ENCODE assay signal across 11 cellular contexts in genomic region chr19:46621191-46622117, GRCh38. TPM values are rescaled to one million over a fixed set of nuclear protein-coding genes. Genes with fewer than 3 reads are reported as not detected.
DNase-seq lines count a peak whose midpoint lies in the region; ATAC-seq and TF ChIP-seq lines count a peak whose summit lies in the region.
"Had no signal": no experiment of that assay in that cellular context is flagged by ENCODE, and none has a peak within 500 bp of the region (broad histone marks: within the 10 kb centered on the region; RNA-seq: fewer than 3 reads in every experiment).

No MANE protein-coding gene starts in this region.

- H3K4me3 Mint-ChIP-seq in activated B cell treated with CpG ODN at 0.5 μM for 24 hours: no peak overlapping the region

- no peak for TF ChIP-seq CTCF in GM06990 (IDR thresholded peaks at IDR 0.05; ENCODE audit: insufficient read depth, low read length, poor library complexity, severe bottlenecking)
- TF ChIP-seq CTCF in activated B cell treated with CpG ODN at 0.5 μM for 24 hours (IDR thresholded peaks at IDR 0.05): no peak
- peak; percentile 9 for TF ChIP-seq CTCF in foreskin keratinocyte (conservative IDR thresholded peaks at IDR 0.05)
- peak; percentile 20 for TF ChIP-seq CTCF in retinal pigment epithelial cell (conservative IDR thresholded peaks at IDR 0.05; ENCODE audit: low read depth, low read length)
- TF ChIP-seq CTCF in smooth muscle cell (IDR thresholded peaks at IDR 0.05; ENCODE audit: borderline replicate concordance, insufficient read depth, poor library complexity, severe bottlenecking): no peak
- no peak for TF ChIP-seq CTCF in GM20000 (IDR thresholded peaks at IDR 0.05; ENCODE audit: extremely low read depth, missing control alignments)

- POLR2A ChIA-PET in activated B cell treated with CpG ODN at 0.5 μM for 24 hours (lab: Charles Lee): interaction anchor here (1.0 to 5.8 kb wide), 9 partner anchors 9 to 492 kb away, joined by 3 to 99 read pairs (median 4); partner anchors contain the start of genes CALM3, DACT3, SLC1A5 and ZC3H4

- H3K79me2 ChIP-seq in smooth muscle cell (ENCODE audit: low read depth): no peaks in the 10 kb centered on the region

- H3K4me2 ChIP-seq in smooth muscle cell: no peak overlapping the region
- H3K4me2 ChIP-seq: KMS-11 had no signal

- H3K9me3 Mint-ChIP-seq in activated B cell treated with CpG ODN at 0.5 μM for 24 hours: no peaks in the 10 kb centered on the region

- no peaks in the 10 kb centered on the region for H3K27me3 Mint-ChIP-seq in activated B cell treated with CpG ODN at 0.5 μM for 24 hours

- H3K9ac ChIP-seq in smooth muscle cell (ENCODE audit: low read depth): no peak overlapping the region
- H3K9ac ChIP-seq: KMS-11 had no signal

- H3K4me1 ChIP-seq in foreskin keratinocyte: no peaks in the 10 kb centered on the region
- H3K4me1 ChIP-seq in smooth muscle cell (ENCODE audit: low read depth): peaks cover 9% of the 10 kb centered on the region

- peak overlapping the region; percentile 92 for H3K27ac Mint-ChIP-seq in activated B cell treated with CpG ODN at 0.5 μM for 24 hours

- peaks cover 3% of the 10 kb centered on the region; the same call in 1 of the 2 replicates for H3K36me3 ChIP-seq in GM06990 (ENCODE audit: control insufficient read depth, insufficient read depth, low read length)
- H3K36me3 ChIP-seq in smooth muscle cell (ENCODE audit: low read depth): no peaks in the 10 kb centered on the region

- no peak overlapping the region for H3K27ac ChIP-seq in foreskin keratinocyte
- H3K27ac ChIP-seq in smooth muscle cell (ENCODE audit: low read depth): no peak overlapping the region
- H3K27ac ChIP-seq: KMS-11 had no signal

- no peaks in the 10 kb centered on the region for H3K9me3 ChIP-seq in smooth muscle cell (replicated peaks; ENCODE audit: low read depth)

- peaks cover 83% of the 10 kb centered on the region for H3K4me1 Mint-ChIP-seq in activated B cell treated with CpG ODN at 0.5 μM for 24 hours

- ATAC-seq in activated B cell treated with CpG ODN at 0.5 μM for 24 hours (ENCODE audit: low read depth): no peak
- no peak for ATAC-seq in foreskin keratinocyte

- H3K36me3 Mint-ChIP-seq in activated B cell treated with CpG ODN at 0.5 μM for 24 hours (ENCODE audit: low read depth): peaks cover 2% of the 10 kb centered on the region

- CTCF ChIA-PET in activated B cell treated with CpG ODN at 0.5 μM for 24 hours (lab: Charles Lee): interaction anchor here (0.8 to 2.0 kb wide), 4 partner anchors 10 to 40 kb away, joined by 3 to 12 read pairs (median 3); partner anchors contain the start of gene DACT3

- H3F3A ChIP-seq in smooth muscle cell (ENCODE audit: low read depth): peaks cover 6% of the 10 kb centered on the region

- no peak overlapping the region for H2AFZ ChIP-seq in smooth muscle cell (ENCODE audit: low read depth)

- H3K27me3 ChIP-seq in GM06990 (replicated peaks; ENCODE audit: control insufficient read depth, insufficient read depth, low read length) (no peaks in the 10 kb centered on the region), foreskin keratinocyte (peaks cover 25% of the 10 kb centered on the region), smooth muscle cell (ENCODE audit: low read depth) (no peaks in the 10 kb centered on the region)

- intact Hi-C loops in activated B cell treated with CpG ODN at 0.5 μM for 24 hours (cut with micrococcal nuclease): no loop called here

- H4K20me1 ChIP-seq in smooth muscle cell (ENCODE audit: low read depth): no peaks in the 10 kb centered on the region

- WGBS in smooth muscle cell (ENCODE audit: low lambda C conversion rate): 76% methylated on average over 30 of the region's 32 CpGs

- H3K4me3 ChIP-seq in GM06990 (replicated peaks; ENCODE audit: low read depth, low read length) (peak overlapping the region; percentile 43), retinal pigment epithelial cell (ENCODE audit: low read length) (no peak overlapping the region), smooth muscle cell (no peak overlapping the region)

- DNase-seq in GM06990 (ENCODE audit: extremely low read depth, insufficient read length) (no peak), activated B cell treated with CpG ODN at 0.5 μM for 24 hours (no peak), foreskin keratinocyte (no peak), retinal pigment epithelial cell (ENCODE audit: low read depth) (no peak), NCI-H1694 (lab: John Stamatoyannopoulos, UW) (no peak), smooth muscle cell (lab: John Stamatoyannopoulos, UW; ENCODE audit: unreplicated experiment) (no peak), GM20000 (ENCODE audit: low spot score) (no peak), NCI-H748 (lab: John Stamatoyannopoulos, UW; ENCODE audit: unreplicated experiment) (no peak)
- DNase-seq: HCEC 1CT, RPMI8226 had no signal

RNA-seq across cellular contexts. Expression of gene PTGIR, which starts 3.4 kb away (rescaled TPM):
- total RNA-seq in activated B cell treated with CpG ODN at 0.5 μM for 24 hours (13.4 and 17.8 TPM in 2 replicates), foreskin keratinocyte (not detected in 2 replicates), smooth muscle cell (0.09 and 2.3 TPM in 2 replicates)
- polyA plus RNA-seq in foreskin keratinocyte (0.04 TPM in 1 of 2 replicates, not detected in the other), smooth muscle cell (0.81 and 1.3 TPM in 2 replicates)

RNA-seq across cellular contexts. Expression of gene GNG8, which starts 14.5 kb away (rescaled TPM):
- total RNA-seq in activated B cell treated with CpG ODN at 0.5 μM for 24 hours (33.1 and 38.2 TPM in 2 replicates), foreskin keratinocyte (not detected in 2 replicates), smooth muscle cell (not detected in 2 replicates)
- polyA plus RNA-seq in foreskin keratinocyte (not detected in 2 replicates), smooth muscle cell (3.3 TPM in 1 of 2 replicates, not detected in the other)

RNA-seq across cellular contexts. Expression of gene CALM3, which starts 20.3 kb away (rescaled TPM):
- total RNA-seq in activated B cell treated with CpG ODN at 0.5 μM for 24 hours (174 and 200 TPM in 2 replicates), foreskin keratinocyte (172 and 205 TPM in 2 replicates), smooth muscle cell (152 and 172 TPM in 2 replicates)
- polyA plus RNA-seq in foreskin keratinocyte (220 and 271 TPM in 2 replicates), smooth muscle cell (165 and 183 TPM in 2 replicates)

RNA-seq across cellular contexts. Expression of gene DACT3, which starts 39.5 kb away (rescaled TPM):
- total RNA-seq in activated B cell treated with CpG ODN at 0.5 μM for 24 hours: 0.49 and 0.75 TPM in 2 replicates
- total RNA-seq in foreskin keratinocyte: 0.04 TPM in 1 of 2 replicates, not detected in the other
- polyA plus RNA-seq in foreskin keratinocyte: 0.02 and 0.06 TPM in 2 replicates
- 6.2 and 12.3 TPM in 2 replicates for total RNA-seq in smooth muscle cell
- 19.1 and 22.7 TPM in 2 replicates for polyA plus RNA-seq in smooth muscle cell

Comparison
In these comparisons a context has a peak if more than half of its experiments do, and no peak if none do; other contexts are left out.
1. CTCF ChIP-seq: peak in foreskin keratinocyte (single experiment) and retinal pigment epithelial cell (single experiment); none in GM06990 (single experiment), activated B cell treated with CpG ODN at 0.5 μM for 24 hours (single experiment), smooth muscle cell (single experiment) and GM20000 (single experiment).
2. RNA of gene GNG8, which starts 14.5 kb away (total RNA-seq): 33.1 to 38.2 TPM in activated B cell treated with CpG ODN at 0.5 μM for 24 hours; not detected in foreskin keratinocyte and not detected in smooth muscle cell; every median in the first group is over 10 times any median in the second.